In genomic region chr5:173573126-173573960, GRCh38 we compare ENCODE assay signal across 8 cellular contexts. TPM values are rescaled to one million over a fixed set of nuclear protein-coding genes. Genes with fewer than 3 reads are reported as not detected.
A peak's percentile ranks its signal among the peaks of the same experiment; 100 is the strongest.
DNase-seq lines count a peak whose midpoint lies in the region; ATAC-seq lines count a peak whose summit lies in the region.

No MANE protein-coding gene starts in this region.

- peak; percentile 75 for DNase-seq in EL
- DNase-seq in H4 (ENCODE audit: low spot score): peak; percentile 49
- peak; percentile 16 to 50 for DNase-seq in NCI-H1930 (lab: John Stamatoyannopoulos, UW)
- peak; percentile 33 for DNase-seq in activated CD4-positive, CD25-positive, alpha-beta regulatory T cell treated with anti-CD3 and anti-CD28 coated beads, Interleukin-2, amount 50 U/mL, for 16 hours (ENCODE audit: low read depth, low spot score)
- peak in 58 of 61 donors; percentile 7 to 85 (median 66) for DNase-seq in caudate nucleus (lab: John Stamatoyannopoulos, UW)
- DNase-seq in left colon: peak; percentile 39 to 60
- peak; percentile 54 for DNase-seq in stimulated activated CD4-positive, alpha-beta T cell treated with anti-CD3 and anti-CD28 coated beads, Interleukin-1b, Interleukin-23, amount 100 ng/mL, for 48 hours

- ATAC-seq in left colon (peak; percentile 90), HG03196 (IDR thresholded peaks at IDR 0.05; ENCODE audit: unreplicated experiment) (no peak)

- H3K27ac ChIP-seq in caudate nucleus (ENCODE audit: low read depth, low read length): no peak overlapping the region

- intact Hi-C loops in left colon (cut with DNase I, micrococcal nuclease): loop anchor here in 1 of 2 donors (10.0 kb wide), 1 partner anchor 279 kb away; no protein-coding TSS in a partner anchor

RNA-seq across cellular contexts. Expression of gene BOD1, which starts 43.1 kb away (rescaled TPM):
- total RNA-seq in H4 (2014; rRNA removed; shearing (Covaris generic)): 77.9 and 88.5 TPM in 2 replicates
- total RNA-seq in left colon: 10 to 100 TPM; 22.5 to 23.8 TPM
